ENCODE assay signal across 1 cellular context in genomic region chr14:71358209-71358931, GRCh38.
TF ChIP-seq lines count a peak whose summit lies in the region.

No MANE protein-coding gene starts in this region.

TF ChIP-seq in HepG2, 621 proteins besides CTCF, POLR2A, EP300 and RAD21:
- no peak for TF ChIP-seq LRRFIP1 (CRISPR knock-in tag; conservative IDR thresholded peaks at IDR 0.05)
- no peak for TF ChIP-seq IRF2 (CRISPR knock-in tag; IDR thresholded peaks at IDR 0.05)
- no peak for TF ChIP-seq MED13 (CRISPR knock-in tag; IDR thresholded peaks at IDR 0.05)
- no peak for TF ChIP-seq NFRKB (IDR thresholded peaks at IDR 0.05)
- no peak for TF ChIP-seq KLF13 (CRISPR knock-in tag; IDR thresholded peaks at IDR 0.05)
- no peak for TF ChIP-seq PRPF4 (IDR thresholded peaks at IDR 0.05; ENCODE audit: low read depth, low read length, poor library complexity, severe bottlenecking)
- TF ChIP-seq ZNF740 (CRISPR knock-in tag; IDR thresholded peaks at IDR 0.05): no peak
- TF ChIP-seq ZNF264 (CRISPR knock-in tag; IDR thresholded peaks at IDR 0.05): no peak
- no peak for TF ChIP-seq SNAPC5 (CRISPR knock-in tag; IDR thresholded peaks at IDR 0.05; ENCODE audit: borderline replicate concordance)
- no peak for TF ChIP-seq ZNF326 (CRISPR knock-in tag; IDR thresholded peaks at IDR 0.05; ENCODE audit: borderline replicate concordance)
- no peak for TF ChIP-seq GTF2F1 (IDR thresholded peaks at IDR 0.05; ENCODE audit: low read length)
- TF ChIP-seq HMGA1 (CRISPR knock-in tag; conservative IDR thresholded peaks at IDR 0.05): no peak
- no peak for TF ChIP-seq TFDP2 (CRISPR knock-in tag; IDR thresholded peaks at IDR 0.05)
TF ChIP-seq in HepG2: peak in this region for 0.
